25 cellular contexts compared by ENCODE assay signal in the genomic region with DNA sequence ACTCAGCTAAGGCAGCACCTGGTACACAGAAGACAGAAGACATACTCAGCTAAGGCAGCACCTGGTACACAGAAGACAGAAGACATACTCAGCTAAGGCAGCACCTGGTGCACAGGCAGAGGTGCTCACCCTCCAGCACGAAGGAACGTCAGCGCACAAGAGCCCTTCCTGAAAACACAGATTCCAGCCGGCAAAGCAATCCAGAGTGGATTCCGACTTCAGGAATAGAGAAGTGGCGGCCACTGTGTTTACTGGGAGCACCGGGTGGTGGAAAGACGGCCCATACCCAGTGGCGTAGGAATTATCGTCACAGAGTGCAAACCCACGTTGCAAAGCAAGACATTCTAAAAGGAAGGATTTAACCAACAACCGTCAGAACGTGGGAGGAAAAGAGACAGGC. TPM values are rescaled to one million over a fixed set of nuclear protein-coding genes. Genes with fewer than 3 reads are reported as not detected.
"Had no signal": no experiment of that assay in that cellular context is flagged by ENCODE, and none has a peak within 500 bp of the region (broad histone marks: within the 10 kb centered on the region; RNA-seq: fewer than 3 reads in every experiment).

No MANE protein-coding gene starts in this region.

- H3K4me3 ChIP-seq: gastroesophageal sphincter, lower lobe of right lung, suprapubic skin, tibial nerve had no signal

- H3K9me3 Mint-ChIP-seq: activated B cell treated with CpG ODN at 0.5 μM for 24 hours; activated CD8-positive, alpha-beta T cell treated with anti-CD3 and anti-CD28 coated beads for 36 hours; activated T-cell treated with anti-CD3 and anti-CD28 coated beads, Interleukin-2, amount 50 U/mL, for 4 hours; activated T-helper 17 cell treated with anti-CD3 and anti-CD28 coated beads, Interleukin-2, amount 50 U/mL, for 72 hours; effector memory CD8-positive, alpha-beta T cell; natural killer cell had no signal

- H3K36me3 Mint-ChIP-seq: natural killer cell had no signal

- H3K4me1 ChIP-seq: gastroesophageal sphincter, lower lobe of right lung, suprapubic skin, tibial nerve had no signal

- FAIRE-seq: astrocyte, keratinocyte had no signal

- ATAC-seq: activated CD8-positive, alpha-beta T cell treated with anti-CD3 and anti-CD28 coated beads for 36 hours; activated T-cell treated with anti-CD3 and anti-CD28 coated beads, Interleukin-2, amount 50 U/mL, for 4 hours; activated T-helper 17 cell treated with anti-CD3 and anti-CD28 coated beads, Interleukin-2, amount 50 U/mL, for 72 hours; effector memory CD8-positive, alpha-beta T cell; gastroesophageal sphincter; left lobe of liver; lower lobe of right lung; natural killer cell had no signal

- DNase-seq: activated B cell treated with CpG ODN at 0.5 μM for 24 hours; activated CD4-positive, alpha-beta T cell treated with anti-CD3 and anti-CD28 coated beads, Interleukin-2, amount 50 U/mL, for 1 hour; activated CD8-positive, alpha-beta T cell treated with anti-CD3 and anti-CD28 coated beads for 36 hours; activated gamma-delta T cell treated with Interleukin-2 at 50 U/mL for 16 hours; activated naive CD4-positive, alpha-beta T cell treated with anti-CD3 and anti-CD28 coated beads, Interleukin-2, amount 50 U/mL, for 16 hours; activated T-cell treated with anti-CD3 and anti-CD28 coated beads, Interleukin-2, amount 50 U/mL, for 4 hours; amniotic stem cell; brain microvascular endothelial cell; cortex of kidney; effector memory CD8-positive, alpha-beta T cell; erythroblast; lower lobe of right lung; mesenchymal stem cell; natural killer cell; stimulated activated naive CD4-positive, alpha-beta T cell; T-helper 2 cell had no signal

- H3K4me3 Mint-ChIP-seq: activated B cell treated with CpG ODN at 0.5 μM for 24 hours; activated CD8-positive, alpha-beta T cell treated with anti-CD3 and anti-CD28 coated beads for 36 hours; activated T-cell treated with anti-CD3 and anti-CD28 coated beads, Interleukin-2, amount 50 U/mL, for 4 hours; activated T-helper 17 cell treated with anti-CD3 and anti-CD28 coated beads, Interleukin-2, amount 50 U/mL, for 72 hours; effector memory CD8-positive, alpha-beta T cell; natural killer cell had no signal

- H3K27ac Mint-ChIP-seq: activated B cell treated with CpG ODN at 0.5 μM for 24 hours; activated CD8-positive, alpha-beta T cell treated with anti-CD3 and anti-CD28 coated beads for 36 hours; activated T-helper 17 cell treated with anti-CD3 and anti-CD28 coated beads, Interleukin-2, amount 50 U/mL, for 72 hours; effector memory CD8-positive, alpha-beta T cell; natural killer cell; progenitor cell of endocrine pancreas had no signal

- H3K36me3 ChIP-seq: brain microvascular endothelial cell, gastroesophageal sphincter, lower lobe of right lung, suprapubic skin, tibial nerve had no signal

- H3K4me1 Mint-ChIP-seq: activated B cell treated with CpG ODN at 0.5 μM for 24 hours; activated T-helper 17 cell treated with anti-CD3 and anti-CD28 coated beads, Interleukin-2, amount 50 U/mL, for 72 hours; natural killer cell had no signal

- H3K9me3 ChIP-seq: gastroesophageal sphincter, lower lobe of right lung, suprapubic skin, tibial nerve had no signal

- H3K27ac ChIP-seq: brain microvascular endothelial cell, gastroesophageal sphincter, lower lobe of right lung, suprapubic skin, tibial nerve had no signal

RNA-seq across cellular contexts. Expression of a gene that starts 55.5 kb away (rescaled TPM):
- total RNA-seq: activated B cell treated with CpG ODN at 0.5 μM for 24 hours; activated CD8-positive, alpha-beta T cell treated with anti-CD3 and anti-CD28 coated beads for 36 hours; cardiac septum; left lobe of liver; lower lobe of right lung; natural killer cell; suprapubic skin had no signal
- polyA plus RNA-seq: keratinocyte had no signal
